ENCODE assay signal across 15 cellular contexts in the genomic region with DNA sequence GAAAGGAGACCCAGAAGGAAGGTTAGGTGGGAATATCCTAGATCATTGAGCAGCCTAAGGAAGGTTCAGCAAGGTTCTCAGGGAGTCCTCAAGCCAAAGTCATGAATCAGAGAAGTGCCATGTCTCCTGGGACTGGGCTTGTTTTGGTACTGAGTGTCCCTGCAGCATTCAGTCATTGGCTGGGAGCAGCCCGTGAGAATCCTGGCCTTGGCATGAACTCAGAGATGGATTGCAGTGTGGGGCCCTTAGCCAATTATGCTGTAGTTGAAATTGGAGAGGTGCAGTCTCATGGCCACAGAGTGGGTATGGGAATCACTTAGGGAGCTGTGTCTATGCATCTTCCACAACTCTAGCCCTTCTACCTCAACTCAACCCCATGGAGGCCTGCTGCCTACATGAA. TPM values are rescaled to one million over a fixed set of nuclear protein-coding genes. Genes with fewer than 3 reads are reported as not detected.
DNase-seq lines count a peak whose midpoint lies in the region; ATAC-seq, FAIRE-seq and TF ChIP-seq lines count a peak whose summit lies in the region.
"Had no signal": no experiment of that assay in that cellular context is flagged by ENCODE, and none has a peak within 500 bp of the region (broad histone marks: within the 10 kb centered on the region; RNA-seq: fewer than 3 reads in every experiment).

No MANE protein-coding gene starts in this region.

- TF ChIP-seq CTCF in right lobe of liver (IDR thresholded peaks at IDR 0.05) (no peak), HepG2 (CRISPR knock-in tag; IDR thresholded peaks at IDR 0.05) (no peak), Peyer's patch (IDR thresholded peaks at IDR 0.05) (no peak), BE2C (IDR thresholded peaks at IDR 0.05; ENCODE audit: low read depth, low read length) (no peak)

- intact Hi-C loops in right lobe of liver (cut with DNase I) (no loop called here), HepG2 (cut with micrococcal nuclease; ENCODE audit: unreplicated experiment) (no loop called here)

- no peak overlapping the region for H3K4me3 Mint-ChIP-seq in stimulated activated naive B cell treated with anti-CD40 and anti-IgM and Interleukin-4, amounts not matched to agents 10 μg/mL and 1 μg/mL and 100 μg/mL, for 72 hours
- H3K4me3 Mint-ChIP-seq: activated naive CD8-positive, alpha-beta T cell treated with anti-CD3 and anti-CD28 coated beads, Interleukin-2, amount 10 ng/mL, durations not matched to agents 7 days and 5 days; neural crest cell had no signal

- H3K27ac Mint-ChIP-seq in stimulated activated naive B cell treated with anti-CD40 and anti-IgM and Interleukin-4, amounts not matched to agents 10 μg/mL and 1 μg/mL and 100 μg/mL, for 72 hours: no peak overlapping the region
- H3K27ac Mint-ChIP-seq: activated naive CD8-positive, alpha-beta T cell treated with anti-CD3 and anti-CD28 coated beads, Interleukin-2, amount 10 ng/mL, durations not matched to agents 7 days and 5 days had no signal

- DNase-seq in right lobe of liver (peak in 1 of 3 donors; percentile 57), HepG2 (ENCODE audit: low spot score) (no peak), astrocyte of the hippocampus (ENCODE audit: low read depth, low spot score) (peak; percentile 23), kidney tubule cell (ENCODE audit: low spot score) (peak; percentile 1), Peyer's patch (no peak), D341Med (ENCODE audit: low spot score) (no peak), BE2C (no peak)
- no peak for DNase-seq in stimulated activated naive B cell treated with anti-CD40 and anti-IgM and Interleukin-4, amounts not matched to agents 10 μg/mL and 1 μg/mL and 100 μg/mL, for 72 hours
- DNase-seq: activated naive CD8-positive, alpha-beta T cell treated with anti-CD3 and anti-CD28 coated beads, Interleukin-2, amount 10 ng/mL, durations not matched to agents 7 days and 5 days; activated T-cell treated with anti-CD3 and anti-CD28 coated beads for 4 hours; Caco-2; NCI-H2081 had no signal

- no peak overlapping the region for H3K4me2 ChIP-seq in HepG2 (ENCODE audit: low read depth, low read length)

- H3K4me1 ChIP-seq in right lobe of liver (no peaks in the 10 kb centered on the region), HepG2 (ENCODE audit: insufficient read depth, low read length) (no peaks in the 10 kb centered on the region), Peyer's patch (no peaks in the 10 kb centered on the region), BE2C (no peaks in the 10 kb centered on the region)
- H3K4me1 ChIP-seq: Caco-2 had no signal

- H2AFZ ChIP-seq in HepG2 (ENCODE audit: low read length): no peak overlapping the region

- in situ Hi-C loops in HepG2 (cut with HindIII; ENCODE audit: extremely low pct_ligation_motif_present, low pct_unique_long_range_greater_than_20kb): no loop called here

- H3K79me2 ChIP-seq in HepG2 (ENCODE audit: insufficient read depth, low read length): no peaks in the 10 kb centered on the region

- no peaks in the 10 kb centered on the region for H3K9me3 Mint-ChIP-seq in stimulated activated naive B cell treated with anti-CD40 and anti-IgM and Interleukin-4, amounts not matched to agents 10 μg/mL and 1 μg/mL and 100 μg/mL, for 72 hours
- H3K9me3 Mint-ChIP-seq: activated naive CD8-positive, alpha-beta T cell treated with anti-CD3 and anti-CD28 coated beads, Interleukin-2, amount 10 ng/mL, durations not matched to agents 7 days and 5 days; neural crest cell had no signal

- H3K36me3 ChIP-seq in right lobe of liver (no peaks in the 10 kb centered on the region), HepG2 (replicated peaks in 1 of 2; ENCODE audit: control insufficient read depth in 1 of 2, insufficient read depth in 2 of 2, low read length in 2 of 2) (no peaks in the 10 kb centered on the region), Peyer's patch (no peaks in the 10 kb centered on the region), BE2C (no peaks in the 10 kb centered on the region)
- H3K36me3 ChIP-seq: HAP-1 had no signal

- H3K27ac ChIP-seq in right lobe of liver (no peak overlapping the region), HepG2 (ENCODE audit: extremely low read length, insufficient read depth, low read length) (no peak overlapping the region), Peyer's patch (no peak overlapping the region)

- no peak overlapping the region for H3K9ac ChIP-seq in HepG2 (ENCODE audit: insufficient read depth, low read depth, low read length)

- BruUV-seq in HepG2 (replicated peaks; lab: Mats Ljungman, UMichigan): no TSS peak

- POLR2A ChIA-PET in HepG2 (lab: Yijun Ruan, JAX): no interaction called here

- H3K4me1 Mint-ChIP-seq in stimulated activated naive B cell treated with anti-CD40 and anti-IgM and Interleukin-4, amounts not matched to agents 10 μg/mL and 1 μg/mL and 100 μg/mL, for 72 hours: no peaks in the 10 kb centered on the region
- H3K4me1 Mint-ChIP-seq: activated naive CD8-positive, alpha-beta T cell treated with anti-CD3 and anti-CD28 coated beads, Interleukin-2, amount 10 ng/mL, durations not matched to agents 7 days and 5 days; neural crest cell had no signal

- CTCF ChIA-PET in HepG2 (lab: Yijun Ruan, JAX; ENCODE audit: low intra/inter-chr PET ratio, low total read pairs): no interaction called here

- ATAC-seq in right lobe of liver (peak; percentile 45 to 77 (median 62)), HepG2 (no peak)
- ATAC-seq in stimulated activated naive B cell treated with anti-CD40 and anti-IgM and Interleukin-4, amounts not matched to agents 10 μg/mL and 1 μg/mL and 100 μg/mL, for 72 hours (replicated peaks): no peak

- TF ChIP-seq EP300 in HepG2 (IDR thresholded peaks at IDR 0.05; ENCODE audit: low read depth in 2 of 2, low read length in 2 of 2) (no peak), HepG2 (CRISPR knock-in tag; IDR thresholded peaks at IDR 0.05; ENCODE audit: borderline replicate concordance) (no peak)

- H3K27me3 ChIP-seq in right lobe of liver (no peaks in the 10 kb centered on the region), HepG2 (ENCODE audit: control insufficient read depth in 1 of 2, insufficient read depth in 2 of 2, low read length in 2 of 2) (no peaks in the 10 kb centered on the region; a peak in 1 of 5 replicates), Peyer's patch (no peaks in the 10 kb centered on the region), BE2C (no peaks in the 10 kb centered on the region)

- no peak for FAIRE-seq in HepG2 (lab: Jason Lieb, UNC)

- H3K4me3 ChIP-seq in right lobe of liver: no peak overlapping the region
- H3K4me3 ChIP-seq in HepG2 (replicated peaks in 1 of 3; ENCODE audit: insufficient read depth in 1 of 3, low read depth in 2 of 3, low read length in 3 of 3): no peak overlapping the region
- H3K4me3 ChIP-seq in Peyer's patch: no peak overlapping the region
- no peak overlapping the region for H3K4me3 ChIP-seq in BE2C (ENCODE audit: low read depth, low read length)
- H3K4me3 ChIP-seq: HAP-1, lung had no signal

- H3K27me3 Mint-ChIP-seq in stimulated activated naive B cell treated with anti-CD40 and anti-IgM and Interleukin-4, amounts not matched to agents 10 μg/mL and 1 μg/mL and 100 μg/mL, for 72 hours: peaks cover 2 to 20% of the 10 kb centered on the region in 2 donors

- H4K20me1 ChIP-seq in HepG2 (ENCODE audit: insufficient read depth, low read length): no peaks in the 10 kb centered on the region

- 25% methylated on average over 1 of the region's 1 CpG for WGBS in right lobe of liver (ENCODE audit: insufficient coverage, low coverage, low lambda C conversion rate, missing lambda C conversion rate)
- no CpG with 5 or more reads among the region's 1 CpG for WGBS in HepG2 (ENCODE audit: low lambda C conversion rate)

- no peak for TF ChIP-seq RAD21 in HepG2 (CRISPR knock-in tag; IDR thresholded peaks at IDR 0.05)

- no peaks in the 10 kb centered on the region for H3K36me3 Mint-ChIP-seq in stimulated activated naive B cell treated with anti-CD40 and anti-IgM and Interleukin-4, amounts not matched to agents 10 μg/mL and 1 μg/mL and 100 μg/mL, for 72 hours
- H3K36me3 Mint-ChIP-seq: activated naive CD8-positive, alpha-beta T cell treated with anti-CD3 and anti-CD28 coated beads, Interleukin-2, amount 10 ng/mL, durations not matched to agents 7 days and 5 days had no signal

- no peak for TF ChIP-seq POLR2A in right lobe of liver (IDR thresholded peaks at IDR 0.05)
- no peak for TF ChIP-seq POLR2A in HepG2 (IDR thresholded peaks at IDR 0.05; ENCODE audit: insufficient read depth in 1 of 2, low read depth in 2 of 2, low read length in 2 of 2)
- TF ChIP-seq POLR2A in Peyer's patch (IDR thresholded peaks at IDR 0.05): no peak

- no peaks in the 10 kb centered on the region for H3K9me3 ChIP-seq in right lobe of liver
- H3K9me3 ChIP-seq in HepG2 (ENCODE audit: low read length): no peaks in the 10 kb centered on the region
- no peaks in the 10 kb centered on the region for H3K9me3 ChIP-seq in Peyer's patch
- H3K9me3 ChIP-seq in BE2C: no peaks in the 10 kb centered on the region
- H3K9me3 ChIP-seq: Caco-2, HAP-1 had no signal

TF ChIP-seq in HepG2, 621 proteins besides CTCF, POLR2A, EP300 and RAD21 (continues in another document):
- TF ChIP-seq HMG20A (CRISPR knock-in tag; IDR thresholded peaks at IDR 0.05; ENCODE audit: borderline replicate concordance): no peak

RNA-seq across cellular contexts. Expression of gene PPM1L, which starts 17.0 kb away (rescaled TPM):
- total RNA-seq in right lobe of liver (10 to 100 TPM in 5 of 6 experiments, 1 to 10 TPM in 1; 6.9 to 25.4 (median 14.7) TPM), HepG2 (2016; rRNA removed; fragmentation: Illumina TruSeq; extraction: Trizol) (1.4 TPM in 2 replicates), Peyer's patch (10 to 100 TPM in 3 of 4 donors, 1 to 10 TPM in 1; 8.4 to 17.8 (median 12.7) TPM)
- total RNA-seq in HepG2 (2016; cell fraction: cytosol; rRNA removed; fragmentation: Illumina TruSeq; extraction: Trizol; ENCODE audit: low read depth): under 0.01 and 0.09 TPM in 2 replicates
- 0.54 and 1.3 TPM in 2 replicates for total RNA-seq in HepG2 (2016; cell fraction: insoluble cytoplasmic fraction; rRNA removed; fragmentation: Illumina TruSeq; extraction: Trizol)
- 0.28 and 0.43 TPM in 2 replicates for total RNA-seq in HepG2 (2016; cell fraction: membrane; rRNA removed; fragmentation: Illumina TruSeq; extraction: Trizol)
- 2.1 and 2.4 TPM in 2 replicates for total RNA-seq in HepG2 (2016; cell fraction: nucleus; rRNA removed; fragmentation: Illumina TruSeq; extraction: Trizol)
- polyA plus RNA-seq in HepG2 (2011; rRNA removed): 0.22 and 0.35 TPM in 2 replicates
- polyA plus RNA-seq in HepG2 (2011; cell fraction: cytosol; rRNA removed): 0.13 and 0.21 TPM in 2 replicates
- polyA plus RNA-seq in HepG2 (2011; cell fraction: nucleus; rRNA removed): 0.31 and 0.52 TPM in 2 replicates
- polyA plus RNA-seq in HepG2 (2012): 0.17 and 0.24 TPM in 2 replicates
- 0.05 and 0.06 TPM in 2 replicates for polyA plus RNA-seq in HepG2 (2016; cell fraction: cytosol; fragmentation: Illumina TruSeq; extraction: Trizol; ENCODE audit: low read depth)
- polyA plus RNA-seq in HepG2 (2016; cell fraction: insoluble cytoplasmic fraction; fragmentation: Illumina TruSeq; extraction: Trizol; ENCODE audit: low read depth): 0.32 and 0.36 TPM in 2 replicates
- polyA plus RNA-seq in HepG2 (2016; cell fraction: membrane; fragmentation: Illumina TruSeq; extraction: Trizol; ENCODE audit: low read depth): 0.07 and 0.08 TPM in 2 replicates
- polyA plus RNA-seq in HepG2 (2016; cell fraction: nucleus; fragmentation: Illumina TruSeq; extraction: Trizol; ENCODE audit: insufficient read depth, low read depth): 0.79 and 1.7 TPM in 2 replicates
- polyA minus RNA-seq in HepG2 (2011; rRNA and poly(A)+ RNA removed; ENCODE audit: low replicate concordance): 1.4 and 22.7 TPM in 2 replicates
- 0.44 and 0.99 TPM in 2 replicates for polyA minus RNA-seq in HepG2 (2011; cell fraction: cytosol; rRNA and poly(A)+ RNA removed)
- polyA minus RNA-seq in HepG2 (2011; cell fraction: nucleus; rRNA and poly(A)+ RNA removed): 1.0 and 1.4 TPM in 2 replicates
- 11.2 TPM for polyA plus RNA-seq in BE2C (2012; ENCODE audit: insufficient read depth, insufficient read length, low read depth)

Comparison
In these comparisons a context has a peak if more than half of its experiments do, and no peak if none do; other contexts are left out.
1. ATAC-seq: peak in right lobe of liver (4 of 4); none in HepG2 (single experiment) and stimulated activated naive B cell treated with anti-CD40 and anti-IgM and Interleukin-4, amounts not matched to agents 10 μg/mL and 1 μg/mL and 100 μg/mL, for 72 hours (0 of 2).
2. DNase-seq: peak in astrocyte of the hippocampus (single experiment) and kidney tubule cell (single experiment); none in HepG2 (single experiment), Peyer's patch (0 of 3), D341Med (single experiment), BE2C (single experiment) and stimulated activated naive B cell treated with anti-CD40 and anti-IgM and Interleukin-4, amounts not matched to agents 10 μg/mL and 1 μg/mL and 100 μg/mL, for 72 hours (single experiment).